8 cellular contexts compared by ENCODE assay signal in the genomic region with DNA sequence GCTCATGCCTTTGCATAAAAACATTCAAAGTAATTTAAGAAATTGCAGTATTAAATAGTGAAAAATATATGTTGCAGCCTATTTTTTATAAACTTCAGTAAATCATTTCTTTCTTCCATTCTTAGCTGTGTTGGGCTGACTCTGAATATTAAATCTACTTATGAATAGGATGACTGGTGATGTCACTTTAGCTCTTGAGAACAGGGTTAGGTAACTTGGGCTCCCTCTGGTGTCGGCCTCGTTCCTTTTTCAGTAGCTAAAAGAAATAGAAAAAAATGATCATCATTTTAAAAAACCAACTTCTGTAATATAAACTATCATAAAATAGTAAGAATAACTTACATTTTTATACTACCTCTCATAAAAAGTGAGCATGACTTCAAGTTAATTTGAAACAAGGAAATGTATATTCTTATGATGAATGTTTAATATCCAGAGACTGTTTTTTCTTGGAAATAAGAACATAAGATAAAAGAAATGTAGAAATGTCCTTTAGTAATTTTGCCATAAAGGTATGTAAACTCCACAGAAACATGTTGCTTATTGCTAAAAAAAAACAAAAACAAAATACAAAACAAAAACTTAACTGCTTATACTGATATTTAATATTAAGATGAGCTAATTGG. TPM values are rescaled to one million over a fixed set of nuclear protein-coding genes. Genes with fewer than 3 reads are reported as not detected.
DNase-seq lines count a peak whose midpoint lies in the region; ATAC-seq and TF ChIP-seq lines count a peak whose summit lies in the region.

No MANE protein-coding gene starts in this region.

- no peaks in the 10 kb centered on the region for H3K9me3 ChIP-seq in GM23248 (ENCODE audit: low read depth)

- intact Hi-C loops in activated naive CD4-positive, alpha-beta T cell treated with anti-CD3 and anti-CD28 coated beads for 36 hours (cut with micrococcal nuclease): no loop called here
- intact Hi-C loops in left ventricle myocardium superior (cut with micrococcal nuclease) (no loop called here), CD14-positive monocyte (cut with micrococcal nuclease) (no loop called here)

- no peak overlapping the region for H3K9ac ChIP-seq in GM23248

- no peaks in the 10 kb centered on the region for H3K4me1 ChIP-seq in GM23248 (ENCODE audit: insufficient read depth)

- no peaks in the 10 kb centered on the region for H3K9me3 Mint-ChIP-seq in activated naive CD4-positive, alpha-beta T cell treated with anti-CD3 and anti-CD28 coated beads for 36 hours
- H3K9me3 Mint-ChIP-seq in CD14-positive monocyte: peaks cover 0 to 3% (median 0%) of the 10 kb centered on the region in 7 donors

- H4K20me1 ChIP-seq in GM23248 (ENCODE audit: insufficient read depth): no peaks in the 10 kb centered on the region

- H3K36me3 Mint-ChIP-seq in activated naive CD4-positive, alpha-beta T cell treated with anti-CD3 and anti-CD28 coated beads for 36 hours (ENCODE audit: low read depth): no peaks in the 10 kb centered on the region
- H3K36me3 Mint-ChIP-seq in CD14-positive monocyte: no peaks in the 10 kb centered on the region

- H3K27ac ChIP-seq in GM23248: no peak overlapping the region

- CTCF ChIA-PET in activated naive CD4-positive, alpha-beta T cell treated with anti-CD3 and anti-CD28 coated beads for 36 hours (lab: Charles Lee): interaction anchor here (1.4 kb wide), 1 partner anchor 9 kb away, joined by 5 read pairs; no protein-coding TSS in a partner anchor

- DNase-seq in AG08396 (ENCODE audit: low spot score): peak; percentile 13
- DNase-seq in GM23248: peak; percentile 76
- DNase-seq in NCI-H2171 treated with DMSO at 0.1 percent for 48 hours (lab: John Stamatoyannopoulos, UW): peak; percentile 58
- DNase-seq in activated naive CD4-positive, alpha-beta T cell treated with anti-CD3 and anti-CD28 coated beads for 36 hours: peak; percentile 54
- peak; percentile 69 for DNase-seq in left ventricle myocardium superior
- DNase-seq in stimulated activated CD4-positive, alpha-beta T cell treated with anti-CD3 and anti-CD28 coated beads, Interleukin-12 subunit alpha, Interleukin-12 subunit beta, amount 100 ng/mL, for 48 hours (ENCODE audit: low read depth in 2 of 3, low spot score in 1 of 3): peak in 2 of 3 donors; percentile 12 to 20
- no peak for DNase-seq in CD14-positive monocyte (ENCODE audit: low spot score)

- no peaks in the 10 kb centered on the region for H3K9me2 ChIP-seq in GM23248 (ENCODE audit: insufficient read depth)

- in situ Hi-C loops in GM23248 (cut with MboI): no loop called here

- H3K27me3 Mint-ChIP-seq in activated naive CD4-positive, alpha-beta T cell treated with anti-CD3 and anti-CD28 coated beads for 36 hours (ENCODE audit: low read depth): no peaks in the 10 kb centered on the region
- peaks cover 0 to 1% (median 1%) of the 10 kb centered on the region in 3 donors for H3K27me3 Mint-ChIP-seq in CD14-positive monocyte (ENCODE audit: low read depth in 3 of 3)

- H3K4me3 ChIP-seq in GM23248: no peak overlapping the region

- no peaks in the 10 kb centered on the region for H3K79me2 ChIP-seq in GM23248 (ENCODE audit: insufficient read depth)

- no peak for ATAC-seq in left ventricle myocardium superior
- ATAC-seq in GM19023 (IDR thresholded peaks at IDR 0.05; ENCODE audit: unreplicated experiment): no peak

- no peak overlapping the region for H3K4me2 ChIP-seq in GM23248 (ENCODE audit: unreplicated experiment)

- no peaks in the 10 kb centered on the region for H3K27me3 ChIP-seq in GM23248 (replicated peaks; ENCODE audit: insufficient read depth)

- WGBS in GM23248 (ENCODE audit: low coverage in 1 of 2, low lambda C conversion rate in 2 of 2, missing lambda C conversion rate in 2 of 2), 2 experiments: 0 to 3% methylated on average over 2 of the region's 2 CpGs

- no peak for TF ChIP-seq CTCF in CD14-positive monocyte (IDR thresholded peaks at IDR 0.05)

- H3F3A ChIP-seq in GM23248 (ENCODE audit: insufficient read depth): no peaks in the 10 kb centered on the region

- H2AFZ ChIP-seq in GM23248: no peak overlapping the region

- H3K27ac Mint-ChIP-seq in activated naive CD4-positive, alpha-beta T cell treated with anti-CD3 and anti-CD28 coated beads for 36 hours: no peak overlapping the region
- no peak overlapping the region for H3K27ac Mint-ChIP-seq in CD14-positive monocyte

- H3K36me3 ChIP-seq in GM23248 (ENCODE audit: low read depth): no peaks in the 10 kb centered on the region

- H3K4me1 Mint-ChIP-seq in activated naive CD4-positive, alpha-beta T cell treated with anti-CD3 and anti-CD28 coated beads for 36 hours (ENCODE audit: low read depth): no peaks in the 10 kb centered on the region
- H3K4me1 Mint-ChIP-seq in CD14-positive monocyte: no peaks in the 10 kb centered on the region

- no peak overlapping the region for H3K4me3 Mint-ChIP-seq in activated naive CD4-positive, alpha-beta T cell treated with anti-CD3 and anti-CD28 coated beads for 36 hours
- H3K4me3 Mint-ChIP-seq in CD14-positive monocyte: no peak overlapping the region

RNA-seq across cellular contexts. Expression of gene NCAM2, which starts 26.8 kb away (rescaled TPM):
- total RNA-seq in GM23248 (2014; rRNA removed; shearing (Covaris generic)): 1.0 and 1.3 TPM in 2 replicates
- polyA plus RNA-seq in GM23248 (2016; fragmentation: Nextera tagmentation; extraction: Ambion mirVana): 1.7 and 2.4 TPM in 2 replicates
- not detected for total RNA-seq in activated naive CD4-positive, alpha-beta T cell treated with anti-CD3 and anti-CD28 coated beads for 36 hours
- 4.4 TPM for total RNA-seq in left ventricle myocardium superior
- not detected for polyA plus RNA-seq in CD14-positive monocyte
